33 cellular contexts compared by ENCODE assay signal in genomic region chrX:136246201-136246600, GRCh38. TPM values are rescaled to one million over a fixed set of nuclear protein-coding genes. Genes with fewer than 3 reads are reported as not detected.
"Had no signal": no experiment of that assay in that cellular context is flagged by ENCODE, and none has a peak within 500 bp of the region (broad histone marks: within the 10 kb centered on the region; RNA-seq: fewer than 3 reads in every experiment).

No MANE protein-coding gene starts in this region.

- ATAC-seq: esophagus mucosa; gastroesophageal sphincter; heart left ventricle; left cardiac atrium; left lung; mucosa of descending colon; psoas muscle; right cardiac atrium; stimulated activated naive CD8-positive, alpha-beta T cell treated with anti-CD3 and anti-CD28 coated beads, Interleukin-15, amount 100 ng/mL, for 72 hours; upper lobe of right lung had no signal

- DNase-seq: colonic mucosa; effector CD8-positive, alpha-beta T cell; endodermal cell; foreskin fibroblast; heart left ventricle; left cardiac atrium; left lung; mesenchymal stem cell; mucosa of descending colon; naive B cell; posterior cingulate gyrus; psoas muscle; right cardiac atrium; small intestine; stimulated activated CD4-positive, alpha-beta T cell treated with anti-CD3 and anti-CD28 coated beads, Interleukin-15, amount 100 ng/mL, for 24 hours; stimulated activated CD4-positive, alpha-beta T cell treated with anti-CD3 and anti-CD28 coated beads, Interleukin-2, amount 100 ng/mL, for 48 hours; stimulated activated naive CD4-positive, alpha-beta T cell; stimulated activated naive CD8-positive, alpha-beta T cell treated with anti-CD3 and anti-CD28 coated beads, Interleukin-15, amount 100 ng/mL, for 72 hours; transverse colon; upper lobe of right lung; uterus had no signal

- H3K9me3 Mint-ChIP-seq: dendritic cell treated with granulocyte-macrophage colony-stimulating factor and Interleukin-4, amounts not matched to agents 40 ng/mL and 50 ng/mL, for 4 days; stimulated activated naive CD8-positive, alpha-beta T cell treated with anti-CD3 and anti-CD28 coated beads, Interleukin-15, amount 100 ng/mL, for 72 hours had no signal

- H3K4me3 Mint-ChIP-seq: dendritic cell treated with granulocyte-macrophage colony-stimulating factor and Interleukin-4, amounts not matched to agents 40 ng/mL and 50 ng/mL, for 4 days; endodermal cell; mesothelial cell of epicardium; nephron; neural progenitor cell; stimulated activated naive CD8-positive, alpha-beta T cell treated with anti-CD3 and anti-CD28 coated beads, Interleukin-15, amount 100 ng/mL, for 72 hours had no signal

- H3K27ac Mint-ChIP-seq: dendritic cell treated with granulocyte-macrophage colony-stimulating factor and Interleukin-4, amounts not matched to agents 40 ng/mL and 50 ng/mL, for 4 days; endodermal cell; mesothelial cell of epicardium; nephron; neural progenitor cell; stimulated activated naive CD8-positive, alpha-beta T cell treated with anti-CD3 and anti-CD28 coated beads, Interleukin-15, amount 100 ng/mL, for 72 hours had no signal

- H3K27me3 Mint-ChIP-seq: dendritic cell treated with granulocyte-macrophage colony-stimulating factor and Interleukin-4, amounts not matched to agents 40 ng/mL and 50 ng/mL, for 4 days; stimulated activated naive CD8-positive, alpha-beta T cell treated with anti-CD3 and anti-CD28 coated beads, Interleukin-15, amount 100 ng/mL, for 72 hours had no signal

- H3K4me1 Mint-ChIP-seq: mesothelial cell of epicardium, nephron had no signal

RNA-seq across cellular contexts. Expression of gene ADGRG4, which starts 54.6 kb away (rescaled TPM):
- total RNA-seq: endodermal cell, esophagus mucosa, kidney epithelial cell, lower leg skin, lung microvascular endothelial cell, mesothelial cell of epicardium, osteoblast, right cardiac atrium, suprapubic skin had no signal
- polyA plus RNA-seq: heart left ventricle, hepatocyte, psoas muscle, right cardiac atrium had no signal
